ENCODE assay signal across 22 cellular contexts in the genomic region with DNA sequence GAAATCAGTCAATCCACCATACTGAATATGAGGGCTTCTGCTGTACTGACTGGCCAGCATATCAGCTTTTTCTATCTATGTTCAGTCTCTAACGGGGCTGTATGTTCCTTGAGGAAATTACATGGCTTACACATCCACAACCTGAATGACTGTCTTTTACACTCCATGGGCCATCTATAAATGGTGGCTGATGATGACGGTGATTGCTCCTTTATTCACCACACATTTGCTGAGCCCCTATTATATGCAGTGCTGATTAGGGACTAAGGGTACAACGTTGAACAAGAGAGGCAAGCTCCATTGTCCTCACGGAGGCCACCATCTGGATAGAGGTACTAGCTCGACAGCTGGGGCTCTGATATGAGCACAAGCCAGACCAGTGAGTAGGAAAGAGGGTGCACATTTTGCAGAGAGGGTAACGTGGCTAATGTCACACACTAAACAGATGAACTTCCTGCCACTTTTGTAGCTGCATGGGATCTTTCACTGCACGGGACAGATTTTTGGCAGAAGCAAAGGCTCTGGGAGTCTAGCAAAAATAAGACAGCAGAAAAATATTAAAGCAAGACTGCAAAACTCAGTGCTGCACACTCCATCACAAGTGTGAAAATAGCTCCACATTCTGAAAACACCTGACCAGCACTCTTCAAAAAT. TPM values are rescaled to one million over a fixed set of nuclear protein-coding genes. Genes with fewer than 3 reads are reported as not detected.
"Had no signal": no experiment of that assay in that cellular context is flagged by ENCODE, and none has a peak within 500 bp of the region (broad histone marks: within the 10 kb centered on the region; RNA-seq: fewer than 3 reads in every experiment).

No MANE protein-coding gene starts in this region.

- ATAC-seq: gastroesophageal sphincter; left cardiac atrium; lower lobe of right lung; natural killer cell treated with Interleukin-12 subunit alpha and Interleukin-12 subunit beta and Interleukin-15 and Interleukin-18, amount 100 ng/mL, for 72 hours; psoas muscle; right lobe of liver; stimulated activated memory B cell treated with anti-CD40 and anti-IgM and Interleukin-4, amounts not matched to agents 10 μg/mL and 1 μg/mL and 100 μg/mL, for 72 hours; upper lobe of right lung had no signal

- H3K4me3 Mint-ChIP-seq: memory B cell; mesothelial cell of epicardium; natural killer cell treated with Interleukin-12 subunit alpha and Interleukin-12 subunit beta and Interleukin-15 and Interleukin-18, amount 100 ng/mL, for 72 hours; stimulated activated memory B cell treated with anti-CD40 and anti-IgM and Interleukin-4, amounts not matched to agents 10 μg/mL and 1 μg/mL and 100 μg/mL, for 72 hours; stimulated activated naive CD8-positive, alpha-beta T cell treated with anti-CD3 and anti-CD28 coated beads, Interleukin-15, Interleukin-2, amounts not matched to agents 100 ng/mL and 50 ng/mL, for 24 hours had no signal

- H3K4me1 Mint-ChIP-seq: stimulated activated memory B cell treated with anti-CD40 and anti-IgM and Interleukin-4, amounts not matched to agents 10 μg/mL and 1 μg/mL and 100 μg/mL, for 72 hours had no signal

- H3K27ac Mint-ChIP-seq: memory B cell; mesothelial cell of epicardium; natural killer cell treated with Interleukin-12 subunit alpha and Interleukin-12 subunit beta and Interleukin-15 and Interleukin-18, amount 100 ng/mL, for 72 hours; stimulated activated memory B cell treated with anti-CD40 and anti-IgM and Interleukin-4, amounts not matched to agents 10 μg/mL and 1 μg/mL and 100 μg/mL, for 72 hours; stimulated activated naive CD8-positive, alpha-beta T cell treated with anti-CD3 and anti-CD28 coated beads, Interleukin-15, Interleukin-2, amounts not matched to agents 100 ng/mL and 50 ng/mL, for 24 hours had no signal

- H3K36me3 Mint-ChIP-seq: memory B cell; mesothelial cell of epicardium; natural killer cell treated with Interleukin-12 subunit alpha and Interleukin-12 subunit beta and Interleukin-15 and Interleukin-18, amount 100 ng/mL, for 72 hours; stimulated activated memory B cell treated with anti-CD40 and anti-IgM and Interleukin-4, amounts not matched to agents 10 μg/mL and 1 μg/mL and 100 μg/mL, for 72 hours had no signal

- DNase-seq: dermis blood vessel endothelial cell; esophagus squamous epithelium; foreskin fibroblast; kidney; left cardiac atrium; left ventricle myocardium inferior; lower lobe of right lung; psoas muscle; retina; right lobe of liver; stimulated activated CD4-positive, alpha-beta T cell treated with anti-CD3 and anti-CD28 coated beads, Interleukin-4, amount 100 ng/mL, for 24 hours; tibial artery; upper lobe of right lung had no signal

- H3K9me3 Mint-ChIP-seq: memory B cell; mesothelial cell of epicardium; natural killer cell treated with Interleukin-12 subunit alpha and Interleukin-12 subunit beta and Interleukin-15 and Interleukin-18, amount 100 ng/mL, for 72 hours; stimulated activated memory B cell treated with anti-CD40 and anti-IgM and Interleukin-4, amounts not matched to agents 10 μg/mL and 1 μg/mL and 100 μg/mL, for 72 hours; stimulated activated naive CD8-positive, alpha-beta T cell treated with anti-CD3 and anti-CD28 coated beads, Interleukin-15, Interleukin-2, amounts not matched to agents 100 ng/mL and 50 ng/mL, for 24 hours had no signal

RNA-seq across cellular contexts. Expression of a gene that starts 30.6 kb away (rescaled TPM):
- total RNA-seq: dermis blood vessel endothelial cell; epithelial cell of proximal tubule; left ventricle myocardium inferior; lower lobe of right lung; natural killer cell treated with Interleukin-12 subunit alpha and Interleukin-12 subunit beta and Interleukin-15 and Interleukin-18, amount 100 ng/mL, for 72 hours; upper lobe of right lung had no signal

RNA-seq across cellular contexts. Expression of a gene that starts 57.0 kb away (rescaled TPM):
- total RNA-seq: dermis blood vessel endothelial cell, left ventricle myocardium inferior, myocyte, temporal lobe, upper lobe of right lung had no signal
